Comparison of ENCODE assay signal across 27 cellular contexts in the genomic region with DNA sequence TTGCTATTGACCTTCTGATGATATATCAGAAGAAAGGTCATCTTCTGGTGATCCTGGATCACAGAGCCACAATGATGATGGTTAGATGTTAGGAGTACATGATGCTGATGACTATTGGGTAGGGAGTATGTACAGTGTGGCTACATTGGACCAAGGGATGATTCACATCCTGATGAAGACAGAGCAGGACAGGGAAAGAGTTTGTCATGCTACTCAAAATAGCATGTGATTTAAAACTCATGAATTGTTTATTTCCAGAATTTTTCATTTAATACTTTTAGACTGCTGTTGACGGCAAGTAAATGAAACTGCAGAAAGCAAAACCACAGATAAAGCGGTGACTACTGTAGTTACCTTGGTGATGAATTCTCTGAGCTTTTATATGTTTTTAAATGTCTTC.
DNase-seq lines count a peak whose midpoint lies in the region; ATAC-seq and TF ChIP-seq lines count a peak whose summit lies in the region.
"Had no signal": no experiment of that assay in that cellular context is flagged by ENCODE, and none has a peak within 500 bp of the region (broad histone marks: within the 10 kb centered on the region; RNA-seq: fewer than 3 reads in every experiment).

No MANE protein-coding gene starts in this region.

- no peak overlapping the region for H3K4me3 Mint-ChIP-seq in activated CD8-positive, alpha-beta T cell treated with anti-CD3 and anti-CD28 coated beads, Interleukin-2, amount 10 ng/mL, durations not matched to agents 7 days and 5 days
- H3K4me3 Mint-ChIP-seq: activated CD4-positive, alpha-beta T cell treated with anti-CD3 and anti-CD28 coated beads, Interleukin-2, amount 10 ng/mL, durations not matched to agents 24 days and 14 days; activated CD8-positive, alpha-beta memory T cell treated with anti-CD3 and anti-CD28 coated beads, Interleukin-2, amount 10 ng/mL, durations not matched to agents 7 days and 5 days; activated naive CD4-positive, alpha-beta T cell treated with anti-CD3 and anti-CD28 coated beads, Interleukin-2, amount 50 U/mL, for 24 hours; activated T-helper 1 cell treated with anti-CD3 and anti-CD28 coated beads, Interleukin-12 subunit alpha, Interleukin-12 subunit beta, Interleukin-2, Interleukin-4 antibody, amounts not matched to agents 30 ng/mL and 10 ng/mL and 1 ng/mL, durations not matched to agents 14 hours and 24 hours and 36 hours; CD4-positive, alpha-beta memory T cell; GM23338; memory B cell; stimulated activated memory B cell treated with anti-CD40 and anti-IgM and Interleukin-4, amounts not matched to agents 10 μg/mL and 1 μg/mL and 100 μg/mL, for 72 hours; T-helper 17 cell had no signal

- in situ Hi-C loops in brain microvascular endothelial cell (cut with HindIII; ENCODE audit: low pct_ligation_motif_present, low sequenced_read_pairs): no loop called here

- no peaks in the 10 kb centered on the region for H3K27me3 ChIP-seq in brain microvascular endothelial cell (replicated peaks)
- H3K27me3 ChIP-seq in MG63: no peaks in the 10 kb centered on the region
- H3K27me3 ChIP-seq: ascending aorta, esophagus muscularis mucosa, SJCRH30 had no signal

- DNase-seq in H4 (ENCODE audit: low spot score) (peak; percentile 7), MV-4-11 (lab: John Stamatoyannopoulos, UW) (peak; percentile 42), brain microvascular endothelial cell (peak; percentile 45), myocyte (ENCODE audit: low read depth) (peak; percentile 48), SKM-1 treated with dmso at 0.1 percent for 144 hours (lab: John Stamatoyannopoulos, UW; ENCODE audit: unreplicated experiment) (no peak), MG63 (no peak), NCI-H128 (lab: John Stamatoyannopoulos, UW; ENCODE audit: unreplicated experiment) (no peak)
- no peak for DNase-seq in activated CD8-positive, alpha-beta T cell treated with anti-CD3 and anti-CD28 coated beads, Interleukin-2, amount 10 ng/mL, durations not matched to agents 7 days and 5 days
- DNase-seq: activated CD4-positive, alpha-beta T cell treated with anti-CD3 and anti-CD28 coated beads, Interleukin-2, amount 10 ng/mL, durations not matched to agents 24 days and 14 days; activated CD8-positive, alpha-beta memory T cell treated with anti-CD3 and anti-CD28 coated beads, Interleukin-2, amount 10 ng/mL, durations not matched to agents 7 days and 5 days; CD4-positive, alpha-beta memory T cell; effector memory CD4-positive, alpha-beta T cell; kidney glomerular epithelial cell; NCI-H2029; nucleus accumbens; SJCRH30; small intestine; T-helper 17 cell had no signal

- CTCF ChIA-PET in activated CD8-positive, alpha-beta T cell treated with anti-CD3 and anti-CD28 coated beads, Interleukin-2, amount 10 ng/mL, durations not matched to agents 7 days and 5 days (lab: Charles Lee): no interaction called here

- H3K27ac ChIP-seq in brain microvascular endothelial cell: peak overlapping the region; percentile 30
- H3K27ac ChIP-seq: ascending aorta, esophagus muscularis mucosa, SJCRH30, thoracic aorta, VCaP had no signal

- ATAC-seq in activated CD8-positive, alpha-beta T cell treated with anti-CD3 and anti-CD28 coated beads, Interleukin-2, amount 10 ng/mL, durations not matched to agents 7 days and 5 days: no peak
- ATAC-seq: activated CD8-positive, alpha-beta memory T cell treated with anti-CD3 and anti-CD28 coated beads, Interleukin-2, amount 10 ng/mL, durations not matched to agents 7 days and 5 days; GM23338; stimulated activated memory B cell treated with anti-CD40 and anti-IgM and Interleukin-4, amounts not matched to agents 10 μg/mL and 1 μg/mL and 100 μg/mL, for 72 hours; T-helper 17 cell had no signal

- no peaks in the 10 kb centered on the region for H3K9me3 Mint-ChIP-seq in activated CD8-positive, alpha-beta T cell treated with anti-CD3 and anti-CD28 coated beads, Interleukin-2, amount 10 ng/mL, durations not matched to agents 7 days and 5 days (ENCODE audit: insufficient read depth)
- H3K9me3 Mint-ChIP-seq: activated CD4-positive, alpha-beta T cell treated with anti-CD3 and anti-CD28 coated beads, Interleukin-2, amount 10 ng/mL, durations not matched to agents 24 days and 14 days; GM23338 had no signal

- no peaks in the 10 kb centered on the region for H3K4me1 Mint-ChIP-seq in activated CD8-positive, alpha-beta T cell treated with anti-CD3 and anti-CD28 coated beads, Interleukin-2, amount 10 ng/mL, durations not matched to agents 7 days and 5 days (ENCODE audit: low read depth)
- H3K4me1 Mint-ChIP-seq: activated CD4-positive, alpha-beta T cell treated with anti-CD3 and anti-CD28 coated beads, Interleukin-2, amount 10 ng/mL, durations not matched to agents 24 days and 14 days; activated naive CD4-positive, alpha-beta T cell treated with anti-CD3 and anti-CD28 coated beads, Interleukin-2, amount 50 U/mL, for 24 hours; CD4-positive, alpha-beta memory T cell; GM23338; stimulated activated memory B cell treated with anti-CD40 and anti-IgM and Interleukin-4, amounts not matched to agents 10 μg/mL and 1 μg/mL and 100 μg/mL, for 72 hours; T-helper 17 cell had no signal

- H3K36me3 ChIP-seq in brain microvascular endothelial cell (replicated peaks) (no peaks in the 10 kb centered on the region), MG63 (no peaks in the 10 kb centered on the region)
- H3K36me3 ChIP-seq: ascending aorta, esophagus muscularis mucosa, SJCRH30, thoracic aorta had no signal

- POLR2A ChIA-PET in activated CD8-positive, alpha-beta T cell treated with anti-CD3 and anti-CD28 coated beads, Interleukin-2, amount 10 ng/mL, durations not matched to agents 7 days and 5 days (lab: Charles Lee): no interaction called here

- H3K27ac Mint-ChIP-seq in activated CD8-positive, alpha-beta T cell treated with anti-CD3 and anti-CD28 coated beads, Interleukin-2, amount 10 ng/mL, durations not matched to agents 7 days and 5 days: no peak overlapping the region
- H3K27ac Mint-ChIP-seq: activated CD4-positive, alpha-beta T cell treated with anti-CD3 and anti-CD28 coated beads, Interleukin-2, amount 10 ng/mL, durations not matched to agents 24 days and 14 days; activated CD8-positive, alpha-beta memory T cell treated with anti-CD3 and anti-CD28 coated beads, Interleukin-2, amount 10 ng/mL, durations not matched to agents 7 days and 5 days; activated naive CD4-positive, alpha-beta T cell treated with anti-CD3 and anti-CD28 coated beads, Interleukin-2, amount 50 U/mL, for 24 hours; activated T-helper 1 cell treated with anti-CD3 and anti-CD28 coated beads, Interleukin-12 subunit alpha, Interleukin-12 subunit beta, Interleukin-2, Interleukin-4 antibody, amounts not matched to agents 30 ng/mL and 10 ng/mL and 1 ng/mL, durations not matched to agents 14 hours and 24 hours and 36 hours; GM23338; memory B cell; stimulated activated memory B cell treated with anti-CD40 and anti-IgM and Interleukin-4, amounts not matched to agents 10 μg/mL and 1 μg/mL and 100 μg/mL, for 72 hours; T-helper 17 cell had no signal

- H3K36me3 Mint-ChIP-seq in activated CD8-positive, alpha-beta T cell treated with anti-CD3 and anti-CD28 coated beads, Interleukin-2, amount 10 ng/mL, durations not matched to agents 7 days and 5 days (ENCODE audit: low read depth): no peaks in the 10 kb centered on the region
- H3K36me3 Mint-ChIP-seq: activated CD8-positive, alpha-beta memory T cell treated with anti-CD3 and anti-CD28 coated beads, Interleukin-2, amount 10 ng/mL, durations not matched to agents 7 days and 5 days; activated naive CD4-positive, alpha-beta T cell treated with anti-CD3 and anti-CD28 coated beads, Interleukin-2, amount 50 U/mL, for 24 hours; CD4-positive, alpha-beta memory T cell; memory B cell; stimulated activated memory B cell treated with anti-CD40 and anti-IgM and Interleukin-4, amounts not matched to agents 10 μg/mL and 1 μg/mL and 100 μg/mL, for 72 hours had no signal

- no peak overlapping the region for H3K4me3 ChIP-seq in brain microvascular endothelial cell (ENCODE audit: low read depth, low read length)
- H3K4me3 ChIP-seq in MG63: no peak overlapping the region
- H3K4me3 ChIP-seq: ascending aorta, esophagus muscularis mucosa, GM23338, SJCRH30, thoracic aorta had no signal

- H3K27me3 Mint-ChIP-seq in activated CD8-positive, alpha-beta T cell treated with anti-CD3 and anti-CD28 coated beads, Interleukin-2, amount 10 ng/mL, durations not matched to agents 7 days and 5 days (ENCODE audit: low read depth): no peaks in the 10 kb centered on the region
- H3K27me3 Mint-ChIP-seq: activated CD4-positive, alpha-beta T cell treated with anti-CD3 and anti-CD28 coated beads, Interleukin-2, amount 10 ng/mL, durations not matched to agents 24 days and 14 days; activated CD8-positive, alpha-beta memory T cell treated with anti-CD3 and anti-CD28 coated beads, Interleukin-2, amount 10 ng/mL, durations not matched to agents 7 days and 5 days; activated naive CD4-positive, alpha-beta T cell treated with anti-CD3 and anti-CD28 coated beads, Interleukin-2, amount 50 U/mL, for 24 hours; CD4-positive, alpha-beta memory T cell; stimulated activated memory B cell treated with anti-CD40 and anti-IgM and Interleukin-4, amounts not matched to agents 10 μg/mL and 1 μg/mL and 100 μg/mL, for 72 hours; T-helper 17 cell had no signal

- H3K9me3 ChIP-seq in MG63: no peaks in the 10 kb centered on the region
- H3K9me3 ChIP-seq: ascending aorta, esophagus muscularis mucosa, SJCRH30, thoracic aorta had no signal

- no peak for TF ChIP-seq CTCF in brain microvascular endothelial cell (IDR thresholded peaks at IDR 0.05; ENCODE audit: low read depth, low read length, missing control alignments)

Comparison
In these comparisons a context has a peak if more than half of its experiments do, and no peak if none do; other contexts are left out.
1. DNase-seq: peak in H4 (single experiment), MV-4-11 (single experiment), brain microvascular endothelial cell (single experiment) and myocyte (single experiment); none in SKM-1 treated with dmso at 0.1 percent for 144 hours (single experiment), activated CD8-positive, alpha-beta T cell treated with anti-CD3 and anti-CD28 coated beads, Interleukin-2, amount 10 ng/mL, durations not matched to agents 7 days and 5 days (single experiment), MG63 (single experiment) and NCI-H128 (single experiment).